In genomic region chr10:77844177-77844576, GRCh38 we compare ENCODE assay signal across 23 cellular contexts.
DNase-seq lines count a peak whose midpoint lies in the region; FAIRE-seq and TF ChIP-seq lines count a peak whose summit lies in the region.
"Had no signal": no experiment of that assay in that cellular context is flagged by ENCODE, and none has a peak within 500 bp of the region (broad histone marks: within the 10 kb centered on the region; RNA-seq: fewer than 3 reads in every experiment).

No MANE protein-coding gene starts in this region.

- H2AFZ ChIP-seq in endothelial cell of umbilical vein (ENCODE audit: low read depth, low read length) = no peak overlapping the region

- H3K9me1 ChIP-seq in endothelial cell of umbilical vein (replicated peaks; ENCODE audit: control insufficient read depth, extremely low read depth, insufficient read depth, low read length) = no peaks in the 10 kb centered on the region

- H3K27me3 Mint-ChIP-seq in activated CD4-positive, alpha-beta T cell treated with anti-CD3 and anti-CD28 coated beads, Interleukin-2, amount 10 ng/mL, durations not matched to agents 24 days and 14 days = no peaks in the 10 kb centered on the region
- H3K27me3 Mint-ChIP-seq: stimulated activated naive CD8-positive, alpha-beta T cell treated with anti-CD3 and anti-CD28 coated beads, Interleukin-15, Interleukin-2, amounts not matched to agents 100 ng/mL and 50 ng/mL, for 24 hours had no signal

- H3K4me3 ChIP-seq in Peyer's patch = no peak overlapping the region
- no peak overlapping the region for H3K4me3 ChIP-seq in endothelial cell of umbilical vein (replicated peaks in 1 of 3; ENCODE audit: insufficient read depth in 1 of 3, low read depth in 1 of 3, low read length in 3 of 3)
- no peak overlapping the region for H3K4me3 ChIP-seq in muscle layer of colon (ENCODE audit: low read depth in 1 of 2, low read length in 2 of 2)
- H3K4me3 ChIP-seq in thyroid gland (replicated peaks in 1 of 3) = no peak overlapping the region
- H3K4me3 ChIP-seq: BLaER1, breast epithelium, upper lobe of left lung had no signal

- peak in 2 of 6 experiments; percentile 6 to 22 for TF ChIP-seq CTCF in Peyer's patch (IDR thresholded peaks at IDR 0.05)
- TF ChIP-seq CTCF in endothelial cell of umbilical vein (IDR thresholded peaks at IDR 0.05; ENCODE audit: extremely low read depth in 1 of 2, insufficient read depth in 1 of 2, low read depth in 1 of 2, low read length in 2 of 2) = no peak
- no peak for TF ChIP-seq CTCF in thyroid gland (IDR thresholded peaks at IDR 0.05)

- H3K4me1 Mint-ChIP-seq in activated CD4-positive, alpha-beta T cell treated with anti-CD3 and anti-CD28 coated beads, Interleukin-2, amount 10 ng/mL, durations not matched to agents 24 days and 14 days = peaks cover 2% of the 10 kb centered on the region

- no peak overlapping the region for H3K27ac Mint-ChIP-seq in activated CD4-positive, alpha-beta T cell treated with anti-CD3 and anti-CD28 coated beads, Interleukin-2, amount 10 ng/mL, durations not matched to agents 24 days and 14 days
- H3K27ac Mint-ChIP-seq: stimulated activated naive CD8-positive, alpha-beta T cell treated with anti-CD3 and anti-CD28 coated beads, Interleukin-15, Interleukin-2, amounts not matched to agents 100 ng/mL and 50 ng/mL, for 24 hours had no signal

- no peaks in the 10 kb centered on the region for H3K36me3 Mint-ChIP-seq in activated CD4-positive, alpha-beta T cell treated with anti-CD3 and anti-CD28 coated beads, Interleukin-2, amount 10 ng/mL, durations not matched to agents 24 days and 14 days (ENCODE audit: low read depth)

- DNase-seq in Peyer's patch = peak in 2 of 3 donors; percentile 74 to 80
- DNase-seq in endothelial cell of umbilical vein (ENCODE audit: low read depth, low spot score) = no peak
- DNase-seq in thyroid gland = no peak
- no peak for DNase-seq in cerebellar cortex (ENCODE audit: low spot score)
- DNase-seq in NCI-H187 treated with DMSO at 0.1 percent for 48 hours (lab: John Stamatoyannopoulos, UW) = no peak
- DNase-seq in activated CD4-positive, alpha-beta T cell treated with anti-CD3 and anti-CD28 coated beads, Interleukin-2, amount 10 ng/mL, durations not matched to agents 24 days and 14 days = no peak
- DNase-seq: activated CD4-positive, CD25-positive, alpha-beta regulatory T cell; activated T-cell treated with anti-CD3 and anti-CD28 coated beads, Interleukin-2, amount 50 U/mL, for 72 hours; erythroblast; left cardiac atrium; NCI-H1417; NCI-H69; SHP77 treated with DMSO at 0.1 percent for 48 hours; stimulated activated CD4-positive, alpha-beta T cell treated with anti-CD3 and anti-CD28 coated beads, Interleukin-2, amount 100 ng/mL, for 24 hours; T-helper 9 cell; upper lobe of left lung had no signal

- peaks cover 0 to 29% (median 3%) of the 10 kb centered on the region in 4 donors for H3K4me1 ChIP-seq in Peyer's patch
- peaks cover 23% of the 10 kb centered on the region for H3K4me1 ChIP-seq in endothelial cell of umbilical vein (ENCODE audit: control insufficient read depth, extremely low read depth, insufficient read depth, low read length)
- H3K4me1 ChIP-seq in muscle layer of colon (ENCODE audit: insufficient read depth, low read length) = peaks cover 45% of the 10 kb centered on the region
- H3K4me1 ChIP-seq in thyroid gland = peaks cover 61 to 84% of the 10 kb centered on the region in 2 donors
- H3K4me1 ChIP-seq: breast epithelium had no signal

- TF ChIP-seq POLR2A in Peyer's patch (IDR thresholded peaks at IDR 0.05) = no peak
- TF ChIP-seq POLR2A in endothelial cell of umbilical vein (IDR thresholded peaks at IDR 0.05; ENCODE audit: low read depth, low read length) = no peak
- no peak for TF ChIP-seq POLR2A in thyroid gland (IDR thresholded peaks at IDR 0.05)

- intact Hi-C loops in endothelial cell of umbilical vein (cut with micrococcal nuclease) (loop anchor here (2.0 kb wide), 1 partner anchor 679 kb away; no protein-coding TSS in a partner anchor), thyroid gland (cut with DNase I) (loop anchor here (10.0 kb wide), 1 partner anchor 161 kb away; no protein-coding TSS in a partner anchor)
- intact Hi-C loops in activated CD4-positive, alpha-beta T cell treated with anti-CD3 and anti-CD28 coated beads, Interleukin-2, amount 10 ng/mL, durations not matched to agents 24 days and 14 days (cut with micrococcal nuclease) = no loop called here

- peaks cover 0 to 44% (median 0%) of the 10 kb centered on the region in 3 donors for H3K36me3 ChIP-seq in Peyer's patch
- H3K36me3 ChIP-seq in endothelial cell of umbilical vein (ENCODE audit: control insufficient read depth in 2 of 2, extremely low read depth in 1 of 2, insufficient read depth in 2 of 2, low read length in 2 of 2) = peaks cover 0 to 11% of the 10 kb centered on the region in 2 experiments
- peaks cover 44% of the 10 kb centered on the region for H3K36me3 ChIP-seq in muscle layer of colon (ENCODE audit: insufficient read depth, low read length)
- H3K36me3 ChIP-seq in thyroid gland = no peaks in the 10 kb centered on the region
- H3K36me3 ChIP-seq: breast epithelium had no signal

- CTCF ChIA-PET in endothelial cell of umbilical vein (lab: Charles Lee) = no interaction called here

- WGBS in thyroid gland, 2 donors = 91% methylated on average over 7 of the region's 7 CpGs

- no peak overlapping the region for H3K4me3 Mint-ChIP-seq in activated CD4-positive, alpha-beta T cell treated with anti-CD3 and anti-CD28 coated beads, Interleukin-2, amount 10 ng/mL, durations not matched to agents 24 days and 14 days
- H3K4me3 Mint-ChIP-seq: activated T-cell treated with anti-CD3 and anti-CD28 coated beads, Interleukin-2, amount 50 U/mL, for 72 hours; stimulated activated naive CD8-positive, alpha-beta T cell treated with anti-CD3 and anti-CD28 coated beads, Interleukin-15, Interleukin-2, amounts not matched to agents 100 ng/mL and 50 ng/mL, for 24 hours had no signal

- dilution Hi-C loops in endothelial cell of umbilical vein (cut with MboI; ENCODE audit: extremely low pct_ligation_motif_present, low sequenced_read_pairs) = no loop called here

- no peak overlapping the region for H3K9ac ChIP-seq in endothelial cell of umbilical vein (replicated peaks; ENCODE audit: extremely low read depth, insufficient read depth, low read length)
- peak overlapping the region; percentile 48 for H3K9ac ChIP-seq in muscle layer of colon (ENCODE audit: low read length)

- POLR2A ChIA-PET in endothelial cell of umbilical vein (lab: Charles Lee) = no interaction called here

- no peaks in the 10 kb centered on the region for H3K9me3 Mint-ChIP-seq in activated CD4-positive, alpha-beta T cell treated with anti-CD3 and anti-CD28 coated beads, Interleukin-2, amount 10 ng/mL, durations not matched to agents 24 days and 14 days
- H3K9me3 Mint-ChIP-seq: activated T-cell treated with anti-CD3 and anti-CD28 coated beads, Interleukin-2, amount 50 U/mL, for 72 hours; stimulated activated naive CD8-positive, alpha-beta T cell treated with anti-CD3 and anti-CD28 coated beads, Interleukin-15, Interleukin-2, amounts not matched to agents 100 ng/mL and 50 ng/mL, for 24 hours had no signal

- peak overlapping the region in 3 of 4 donors; percentile 69 to 89 (median 72) for H3K27ac ChIP-seq in Peyer's patch
- H3K27ac ChIP-seq in endothelial cell of umbilical vein (ENCODE audit: insufficient read depth, low read depth, low read length) = peak overlapping the region; percentile 89
- H3K27ac ChIP-seq in muscle layer of colon (ENCODE audit: low read depth, low read length) = peak overlapping the region; percentile 91
- peak overlapping the region; percentile 82 to 94 (median 86) for H3K27ac ChIP-seq in thyroid gland
- H3K27ac ChIP-seq: BLaER1, upper lobe of left lung had no signal

- no peak overlapping the region for H3K4me2 ChIP-seq in endothelial cell of umbilical vein (ENCODE audit: insufficient read depth, low read length)
- H3K4me2 ChIP-seq: BLaER1 had no signal

- no peaks in the 10 kb centered on the region for H3K79me2 ChIP-seq in endothelial cell of umbilical vein (ENCODE audit: control insufficient read depth, insufficient read depth, low read length)

- H3K27me3 ChIP-seq in Peyer's patch = no peaks in the 10 kb centered on the region
- H3K27me3 ChIP-seq in endothelial cell of umbilical vein (ENCODE audit: control insufficient read depth in 2 of 2, insufficient read depth in 2 of 2, low read length in 2 of 2) = no peaks in the 10 kb centered on the region
- H3K27me3 ChIP-seq in muscle layer of colon (ENCODE audit: control insufficient read depth in 1 of 2, insufficient read depth in 2 of 2, low read length in 2 of 2) = no peaks in the 10 kb centered on the region
- no peaks in the 10 kb centered on the region for H3K27me3 ChIP-seq in thyroid gland
- H3K27me3 ChIP-seq: BLaER1, breast epithelium, upper lobe of left lung had no signal

- H3K9me3 ChIP-seq in Peyer's patch (no peaks in the 10 kb centered on the region), endothelial cell of umbilical vein (replicated peaks; ENCODE audit: control insufficient read depth, insufficient read depth, low read length) (no peaks in the 10 kb centered on the region), muscle layer of colon (ENCODE audit: low read length) (no peaks in the 10 kb centered on the region), thyroid gland (no peaks in the 10 kb centered on the region)
- H3K9me3 ChIP-seq: BLaER1, breast epithelium, upper lobe of left lung had no signal

- peak; percentile 44 for FAIRE-seq in endothelial cell of umbilical vein (lab: Jason Lieb, UNC)
- FAIRE-seq: D721Med, frontal cortex, HTR-8/SVneo had no signal

- no TSS peak for BruUV-seq in endothelial cell of umbilical vein (replicated peaks; lab: Mats Ljungman, UMichigan)

- no peaks in the 10 kb centered on the region for H4K20me1 ChIP-seq in endothelial cell of umbilical vein (replicated peaks; ENCODE audit: control insufficient read depth, extremely low read depth, insufficient read depth, low read length)
- H4K20me1 ChIP-seq: BLaER1 had no signal

TF ChIP-seq in endothelial cell of umbilical vein, 7 proteins besides CTCF, POLR2A, EP300 and RAD21:
- TF ChIP-seq GATA2 (IDR thresholded peaks at IDR 0.05; ENCODE audit: insufficient read depth, insufficient read length, low read depth, low read length) = no peak
- no peak for TF ChIP-seq POLR2AphosphoS5 (IDR thresholded peaks at IDR 0.05; ENCODE audit: insufficient read depth, low read depth, low read length)
- TF ChIP-seq EZH2 (IDR thresholded peaks at IDR 0.05; ENCODE audit: borderline replicate concordance, low read depth, low read length, severe bottlenecking) = no peak
- TF ChIP-seq FOS (IDR thresholded peaks at IDR 0.05; ENCODE audit: borderline replicate concordance, insufficient read depth, low read length) = no peak
- no peak for TF ChIP-seq MAX (IDR thresholded peaks at IDR 0.05; ENCODE audit: insufficient read depth, insufficient read length)
- no peak for TF ChIP-seq MYC (IDR thresholded peaks at IDR 0.05; ENCODE audit: low read depth, low read length)
- TF ChIP-seq JUN (IDR thresholded peaks at IDR 0.05; ENCODE audit: borderline replicate concordance, insufficient read depth, insufficient read length, low read depth) = no peak

Comparison
In these comparisons a context has a peak if more than half of its experiments do, and no peak if none do; other contexts are left out.
1. DNase-seq: peak in Peyer's patch (2 of 3); none in endothelial cell of umbilical vein (single experiment), thyroid gland (0 of 2), cerebellar cortex (single experiment), NCI-H187 treated with DMSO at 0.1 percent for 48 hours (single experiment) and activated CD4-positive, alpha-beta T cell treated with anti-CD3 and anti-CD28 coated beads, Interleukin-2, amount 10 ng/mL, durations not matched to agents 24 days and 14 days (single experiment).
2. Peak in every context shown above with its lines, with median percentiles within 50 percentile points of each other: H3K27ac ChIP-seq.